ENCODE assay signal across 1 cellular context in the genomic region with DNA sequence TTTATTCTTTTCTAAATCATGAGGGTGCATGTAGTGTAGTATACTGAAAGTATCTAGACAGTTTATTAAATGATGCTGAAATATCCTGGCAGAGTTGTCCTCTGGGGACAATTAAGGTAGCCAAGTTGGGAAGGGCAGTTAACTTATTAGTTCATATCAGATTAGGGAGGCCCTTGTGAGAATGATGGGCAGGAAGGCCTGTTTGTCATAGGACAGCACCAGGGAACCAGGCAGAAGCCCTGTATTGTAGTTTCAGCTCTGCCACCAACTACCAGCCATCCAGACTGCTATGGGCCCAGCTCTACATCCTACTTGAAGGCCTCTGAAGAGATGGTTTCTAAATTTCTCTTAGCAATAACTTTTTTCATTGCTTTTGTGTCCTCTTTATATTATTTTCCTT.
TF ChIP-seq lines count a peak whose summit lies in the region.

No MANE protein-coding gene starts in this region.

TF ChIP-seq in GM12878, 131 proteins besides CTCF, POLR2A, EP300 and RAD21:
- TF ChIP-seq, protein P1, sequence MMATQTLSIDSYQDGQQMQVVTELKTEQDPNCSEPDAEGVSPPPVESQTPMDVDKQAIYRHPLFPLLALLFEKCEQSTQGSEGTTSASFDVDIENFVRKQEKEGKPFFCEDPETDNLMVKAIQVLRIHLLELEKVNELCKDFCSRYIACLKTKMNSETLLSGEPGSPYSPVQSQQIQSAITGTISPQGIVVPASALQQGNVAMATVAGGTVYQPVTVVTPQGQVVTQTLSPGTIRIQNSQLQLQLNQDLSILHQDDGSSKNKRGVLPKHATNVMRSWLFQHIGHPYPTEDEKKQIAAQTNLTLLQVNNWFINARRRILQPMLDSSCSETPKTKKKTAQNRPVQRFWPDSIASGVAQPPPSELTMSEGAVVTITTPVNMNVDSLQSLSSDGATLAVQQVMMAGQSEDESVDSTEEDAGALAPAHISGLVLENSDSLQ (IDR thresholded peaks at IDR 0.05), result peak; percentile 51; the same call in 1 of the 2 replicates
- TF ChIP-seq, protein P2, sequence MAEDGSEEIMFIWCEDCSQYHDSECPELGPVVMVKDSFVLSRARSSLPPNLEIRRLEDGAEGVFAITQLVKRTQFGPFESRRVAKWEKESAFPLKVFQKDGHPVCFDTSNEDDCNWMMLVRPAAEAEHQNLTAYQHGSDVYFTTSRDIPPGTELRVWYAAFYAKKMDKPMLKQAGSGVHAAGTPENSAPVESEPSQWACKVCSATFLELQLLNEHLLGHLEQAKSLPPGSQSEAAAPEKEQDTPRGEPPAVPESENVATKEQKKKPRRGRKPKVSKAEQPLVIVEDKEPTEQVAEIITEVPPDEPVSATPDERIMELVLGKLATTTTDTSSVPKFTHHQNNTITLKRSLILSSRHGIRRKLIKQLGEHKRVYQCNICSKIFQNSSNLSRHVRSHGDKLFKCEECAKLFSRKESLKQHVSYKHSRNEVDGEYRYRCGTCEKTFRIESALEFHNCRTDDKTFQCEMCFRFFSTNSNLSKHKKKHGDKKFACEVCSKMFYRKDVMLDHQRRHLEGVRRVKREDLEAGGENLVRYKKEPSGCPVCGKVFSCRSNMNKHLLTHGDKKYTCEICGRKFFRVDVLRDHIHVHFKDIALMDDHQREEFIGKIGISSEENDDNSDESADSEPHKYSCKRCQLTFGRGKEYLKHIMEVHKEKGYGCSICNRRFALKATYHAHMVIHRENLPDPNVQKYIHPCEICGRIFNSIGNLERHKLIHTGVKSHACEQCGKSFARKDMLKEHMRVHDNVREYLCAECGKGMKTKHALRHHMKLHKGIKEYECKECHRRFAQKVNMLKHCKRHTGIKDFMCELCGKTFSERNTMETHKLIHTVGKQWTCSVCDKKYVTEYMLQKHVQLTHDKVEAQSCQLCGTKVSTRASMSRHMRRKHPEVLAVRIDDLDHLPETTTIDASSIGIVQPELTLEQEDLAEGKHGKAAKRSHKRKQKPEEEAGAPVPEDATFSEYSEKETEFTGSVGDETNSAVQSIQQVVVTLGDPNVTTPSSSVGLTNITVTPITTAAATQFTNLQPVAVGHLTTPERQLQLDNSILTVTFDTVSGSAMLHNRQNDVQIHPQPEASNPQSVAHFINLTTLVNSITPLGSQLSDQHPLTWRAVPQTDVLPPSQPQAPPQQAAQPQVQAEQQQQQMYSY (CRISPR knock-in tag; IDR thresholded peaks at IDR 0.05), result no peak
- TF ChIP-seq POLR2AphosphoS2 (IDR thresholded peaks at IDR 0.05; ENCODE audit: low read depth, low read length), result 0 out of 2 replicates have a peak, but pooled peaks have one; percentile 14
- TF ChIP-seq POLR2AphosphoS5 (IDR thresholded peaks at IDR 0.05; ENCODE audit: low read length), result peak; percentile 44
- TF ChIP-seq, protein P3, sequence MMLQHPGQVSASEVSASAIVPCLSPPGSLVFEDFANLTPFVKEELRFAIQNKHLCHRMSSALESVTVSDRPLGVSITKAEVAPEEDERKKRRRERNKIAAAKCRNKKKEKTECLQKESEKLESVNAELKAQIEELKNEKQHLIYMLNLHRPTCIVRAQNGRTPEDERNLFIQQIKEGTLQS (IDR thresholded peaks at IDR 0.05; ENCODE audit: borderline replicate concordance, extremely low read depth, low read depth, low read length), result no peak
